ENCODE assay signal across 7 cellular contexts in genomic region chr15:33067456-33067855, GRCh38.
A peak's percentile ranks its signal among the peaks of the same experiment; 100 is the strongest.
DNase-seq lines count a peak whose midpoint lies in the region; ATAC-seq and TF ChIP-seq lines count a peak whose summit lies in the region.

No MANE protein-coding gene starts in this region.

- peaks cover 22 to 28% of the 10 kb centered on the region in 2 donors for H3K4me1 Mint-ChIP-seq in immature natural killer cell
- H3K4me1 Mint-ChIP-seq in activated T-helper 1 cell treated with anti-CD3 and anti-CD28 coated beads, Interleukin-12 subunit alpha, Interleukin-12 subunit beta, Interleukin-2, Interleukin-4 antibody, amounts not matched to agents 30 ng/mL and 10 ng/mL and 1 ng/mL, durations not matched to agents 14 hours and 24 hours and 36 hours (ENCODE audit: low read depth), result peaks cover 7% of the 10 kb centered on the region

- peak overlapping the region; percentile 89 for H3K27ac ChIP-seq in VCaP

- no peak for ATAC-seq in HG03280 (IDR thresholded peaks at IDR 0.05; ENCODE audit: unreplicated experiment)

- peak overlapping the region in 3 of 6 donors; percentile 9 to 62 (median 54) for H3K27ac Mint-ChIP-seq in immature natural killer cell
- no peak overlapping the region for H3K27ac Mint-ChIP-seq in activated T-helper 1 cell treated with anti-CD3 and anti-CD28 coated beads, Interleukin-12 subunit alpha, Interleukin-12 subunit beta, Interleukin-2, Interleukin-4 antibody, amounts not matched to agents 30 ng/mL and 10 ng/mL and 1 ng/mL, durations not matched to agents 14 hours and 24 hours and 36 hours

- H3K36me3 Mint-ChIP-seq in immature natural killer cell, result no peaks in the 10 kb centered on the region
- H3K36me3 Mint-ChIP-seq in activated T-helper 1 cell treated with anti-CD3 and anti-CD28 coated beads, Interleukin-12 subunit alpha, Interleukin-12 subunit beta, Interleukin-2, Interleukin-4 antibody, amounts not matched to agents 30 ng/mL and 10 ng/mL and 1 ng/mL, durations not matched to agents 14 hours and 24 hours and 36 hours (ENCODE audit: low read depth), result no peaks in the 10 kb centered on the region

- peak overlapping the region; percentile 71 to 84 (median 82) for H3K4me3 Mint-ChIP-seq in immature natural killer cell
- no peak overlapping the region for H3K4me3 Mint-ChIP-seq in activated T-helper 1 cell treated with anti-CD3 and anti-CD28 coated beads, Interleukin-12 subunit alpha, Interleukin-12 subunit beta, Interleukin-2, Interleukin-4 antibody, amounts not matched to agents 30 ng/mL and 10 ng/mL and 1 ng/mL, durations not matched to agents 14 hours and 24 hours and 36 hours

- H3K9me3 Mint-ChIP-seq in immature natural killer cell, result peaks cover 0 to 1% (median 0%) of the 10 kb centered on the region in 6 donors
- no peaks in the 10 kb centered on the region for H3K9me3 Mint-ChIP-seq in activated T-helper 1 cell treated with anti-CD3 and anti-CD28 coated beads, Interleukin-12 subunit alpha, Interleukin-12 subunit beta, Interleukin-2, Interleukin-4 antibody, amounts not matched to agents 30 ng/mL and 10 ng/mL and 1 ng/mL, durations not matched to agents 14 hours and 24 hours and 36 hours

- H3K27me3 Mint-ChIP-seq in immature natural killer cell (ENCODE audit: low read depth in 3 of 3), result peaks cover 0 to 3% (median 2%) of the 10 kb centered on the region in 3 donors
- peaks cover 19% of the 10 kb centered on the region for H3K27me3 Mint-ChIP-seq in activated T-helper 1 cell treated with anti-CD3 and anti-CD28 coated beads, Interleukin-12 subunit alpha, Interleukin-12 subunit beta, Interleukin-2, Interleukin-4 antibody, amounts not matched to agents 30 ng/mL and 10 ng/mL and 1 ng/mL, durations not matched to agents 14 hours and 24 hours and 36 hours (ENCODE audit: insufficient read depth)

- DNase-seq in HCEC 1CT (peak; percentile 69), immature natural killer cell (no peak), stromal cell of bone marrow (ENCODE audit: low read depth) (peak; percentile 34), NCI-H146 treated with DMSO at 0.1 percent for 48 hours (lab: John Stamatoyannopoulos, UW; ENCODE audit: unreplicated experiment) (no peak)
- no peak for DNase-seq in activated T-helper 1 cell treated with anti-CD3 and anti-CD28 coated beads, Interleukin-12 subunit alpha, Interleukin-12 subunit beta, Interleukin-2, Interleukin-4 antibody, amounts not matched to agents 30 ng/mL and 10 ng/mL and 1 ng/mL, durations not matched to agents 14 hours and 24 hours and 36 hours (ENCODE audit: low spot score)

- intact Hi-C loops in activated T-helper 1 cell treated with anti-CD3 and anti-CD28 coated beads, Interleukin-12 subunit alpha, Interleukin-12 subunit beta, Interleukin-2, Interleukin-4 antibody, amounts not matched to agents 30 ng/mL and 10 ng/mL and 1 ng/mL, durations not matched to agents 14 hours and 24 hours and 36 hours (cut with micrococcal nuclease), result no loop called here

- TF ChIP-seq CTCF in VCaP (conservative IDR thresholded peaks at IDR 0.05), result no peak

Comparison
In these comparisons a context has a peak if more than half of its experiments do, and no peak if none do; other contexts are left out.
1. DNase-seq: peak in HCEC 1CT (single experiment) and stromal cell of bone marrow (single experiment); none in immature natural killer cell (0 of 3), NCI-H146 treated with DMSO at 0.1 percent for 48 hours (single experiment) and activated T-helper 1 cell treated with anti-CD3 and anti-CD28 coated beads, Interleukin-12 subunit alpha, Interleukin-12 subunit beta, Interleukin-2, Interleukin-4 antibody, amounts not matched to agents 30 ng/mL and 10 ng/mL and 1 ng/mL, durations not matched to agents 14 hours and 24 hours and 36 hours (single experiment).